Comparison of ENCODE assay signal across 21 cellular contexts in the genomic region with DNA sequence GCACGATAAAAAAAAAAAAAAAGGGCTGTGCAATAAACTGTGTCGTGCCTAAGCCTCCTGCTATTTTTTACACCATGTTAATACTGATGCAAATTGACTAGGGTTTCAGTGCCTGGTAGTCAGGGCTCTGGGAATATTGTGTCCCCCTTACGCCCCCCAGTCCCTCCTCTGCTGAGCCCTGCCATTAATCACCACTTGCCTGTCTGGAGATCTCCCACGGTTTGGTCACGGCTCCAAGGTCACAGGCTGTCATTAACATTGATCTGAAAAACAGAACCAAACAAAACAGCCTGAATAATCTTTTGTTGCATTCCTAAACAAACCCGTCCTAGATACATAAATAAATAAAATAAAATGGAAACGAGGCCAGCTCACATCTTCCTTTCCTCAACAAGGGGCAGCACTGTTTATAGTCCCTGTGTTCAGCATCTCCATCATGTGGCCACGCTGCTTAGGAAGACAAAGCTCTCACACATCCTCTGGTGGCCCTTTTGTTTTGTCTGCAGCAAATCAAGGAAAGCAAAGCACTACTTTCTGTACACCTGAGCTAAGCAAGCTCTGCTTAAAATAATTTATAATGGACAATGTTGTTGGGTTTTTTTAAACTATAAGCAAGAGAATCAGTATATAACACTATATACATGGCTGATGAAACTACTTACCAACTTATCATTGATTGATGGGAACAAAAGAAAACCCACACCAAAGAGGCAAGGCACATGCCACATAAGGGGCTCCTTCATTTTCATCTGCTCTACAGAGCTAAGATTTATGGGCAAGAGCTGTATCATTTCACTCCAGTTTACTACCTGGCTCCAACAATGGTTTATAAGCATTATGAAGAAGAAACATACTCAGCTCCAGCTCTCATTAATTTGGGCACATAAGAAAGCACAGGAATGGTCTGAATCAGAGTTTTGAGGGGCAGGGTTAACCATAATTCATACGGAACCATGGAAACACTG.
DNase-seq lines count a peak whose midpoint lies in the region; ATAC-seq, FAIRE-seq and TF ChIP-seq lines count a peak whose summit lies in the region.
"Had no signal": no experiment of that assay in that cellular context is flagged by ENCODE, and none has a peak within 500 bp of the region (broad histone marks: within the 10 kb centered on the region; RNA-seq: fewer than 3 reads in every experiment).

No MANE protein-coding gene starts in this region.

- ATAC-seq in psoas muscle: no peak
- ATAC-seq: activated naive CD8-positive, alpha-beta T cell treated with anti-CD3 and anti-CD28 coated beads, Interleukin-2, amount 50 U/mL, for 24 hours; foreskin keratinocyte; left lobe of liver had no signal

- FAIRE-seq in urothelium cell line (lab: Jason Lieb, UNC): no peak

- DNase-seq in SK-N-DZ (ENCODE audit: low spot score) (peak; percentile 22), hippocampal formation (lab: John Stamatoyannopoulos, UW) (peak; percentile 27 to 55), retina (peak; percentile 74), NCI-H524 (lab: John Stamatoyannopoulos, UW) (no peak), urothelium cell line (ENCODE audit: low spot score) (no peak), psoas muscle (no peak), mesenteric fat pad (ENCODE audit: low spot score) (no peak)
- DNase-seq: activated CD4-positive, CD25-positive, alpha-beta regulatory T cell treated with anti-CD3 and anti-CD28 coated beads, Interleukin-2, amount 50 U/mL, for 72 hours; activated naive CD8-positive, alpha-beta T cell treated with anti-CD3 and anti-CD28 coated beads, Interleukin-2, amount 50 U/mL, for 24 hours; foreskin keratinocyte; NCI-H1105; NCI-H446; ovary; SHP77; stimulated activated CD8-positive, alpha-beta memory T cell treated with anti-CD3 and anti-CD28 coated beads, Interleukin-4, amount 100 ng/mL, for 48 hours had no signal

- no peaks in the 10 kb centered on the region for H3F3A ChIP-seq in Loucy (ENCODE audit: low read depth)

- no peaks in the 10 kb centered on the region for H3K9me2 ChIP-seq in Loucy (replicated peaks; ENCODE audit: low read depth, low read length)

- H3K27me3 ChIP-seq in Loucy (ENCODE audit: insufficient read depth, low read length, poor library complexity, severe bottlenecking) (no peaks in the 10 kb centered on the region), psoas muscle (ENCODE audit: insufficient read depth in 3 of 3, low read length in 2 of 3) (no peaks in the 10 kb centered on the region)
- H3K27me3 ChIP-seq: BLaER1, breast epithelium, ovary had no signal

- H3K36me3 ChIP-seq in Loucy (ENCODE audit: insufficient read depth, low read length) (no peaks in the 10 kb centered on the region), psoas muscle (ENCODE audit: insufficient read depth in 1 of 2, low read depth in 1 of 2) (no peaks in the 10 kb centered on the region)
- H3K36me3 ChIP-seq: BLaER1, breast epithelium, ovary had no signal

- 46 to 56% (median 48%) methylated on average over 9 of the region's 9 CpGs for WGBS in psoas muscle, 3 donors

- H4K20me1 ChIP-seq in Loucy (ENCODE audit: insufficient read depth, low read length, poor library complexity, severe bottlenecking): no peaks in the 10 kb centered on the region
- H4K20me1 ChIP-seq: BLaER1 had no signal

- no peak overlapping the region for H3K9ac ChIP-seq in Loucy (ENCODE audit: low read depth, low read length, poor library complexity, severe bottlenecking)
- H3K9ac ChIP-seq: BLaER1 had no signal

- H3K9me3 ChIP-seq in Loucy (ENCODE audit: insufficient read depth, low read depth, low read length) (no peaks in the 10 kb centered on the region), psoas muscle (no peaks in the 10 kb centered on the region)
- H3K9me3 ChIP-seq: BLaER1, breast epithelium, ovary had no signal

- no peaks in the 10 kb centered on the region for H3K79me2 ChIP-seq in Loucy (ENCODE audit: insufficient read depth, low read length)

- H3K4me1 ChIP-seq in Loucy (ENCODE audit: insufficient read depth, low read length, poor library complexity, severe bottlenecking): peaks cover 59% of the 10 kb centered on the region
- H3K4me1 ChIP-seq in psoas muscle: peaks cover 8% of the 10 kb centered on the region
- H3K4me1 ChIP-seq: breast epithelium, foreskin keratinocyte had no signal

- H3K4me3 ChIP-seq in Loucy (ENCODE audit: low read length, poor library complexity, severe bottlenecking): no peak overlapping the region
- no peak overlapping the region for H3K4me3 ChIP-seq in psoas muscle
- H3K4me3 ChIP-seq: BLaER1, breast epithelium, ovary, skin epidermis had no signal

- peak overlapping the region; percentile 70 for H2AFZ ChIP-seq in Loucy (ENCODE audit: low read length)

- no peak; the same call in 1 of the 2 replicates for TF ChIP-seq CTCF in Loucy (conservative IDR thresholded peaks at IDR 0.05; ENCODE audit: low read length)
- TF ChIP-seq CTCF in psoas muscle (IDR thresholded peaks at IDR 0.05): no peak

- no peak overlapping the region for H3K4me2 ChIP-seq in Loucy (ENCODE audit: low read depth, low read length, poor library complexity, severe bottlenecking)
- H3K4me2 ChIP-seq: BLaER1 had no signal

- H3K27ac ChIP-seq in psoas muscle: no peak overlapping the region
- H3K27ac ChIP-seq: BLaER1, breast epithelium, epithelial cell of prostate, foreskin keratinocyte, ovary, skin epidermis had no signal

- intact Hi-C loops in psoas muscle (cut with DNase I): no loop called here

Comparison
In these comparisons a context has a peak if more than half of its experiments do, and no peak if none do; other contexts are left out.
1. DNase-seq: peak in SK-N-DZ (single experiment), hippocampal formation (2 of 2) and retina (single experiment); none in NCI-H524 (0 of 2), urothelium cell line (single experiment), psoas muscle (0 of 2) and mesenteric fat pad (single experiment).